Comparison of ENCODE assay signal across 27 cellular contexts in the genomic region with DNA sequence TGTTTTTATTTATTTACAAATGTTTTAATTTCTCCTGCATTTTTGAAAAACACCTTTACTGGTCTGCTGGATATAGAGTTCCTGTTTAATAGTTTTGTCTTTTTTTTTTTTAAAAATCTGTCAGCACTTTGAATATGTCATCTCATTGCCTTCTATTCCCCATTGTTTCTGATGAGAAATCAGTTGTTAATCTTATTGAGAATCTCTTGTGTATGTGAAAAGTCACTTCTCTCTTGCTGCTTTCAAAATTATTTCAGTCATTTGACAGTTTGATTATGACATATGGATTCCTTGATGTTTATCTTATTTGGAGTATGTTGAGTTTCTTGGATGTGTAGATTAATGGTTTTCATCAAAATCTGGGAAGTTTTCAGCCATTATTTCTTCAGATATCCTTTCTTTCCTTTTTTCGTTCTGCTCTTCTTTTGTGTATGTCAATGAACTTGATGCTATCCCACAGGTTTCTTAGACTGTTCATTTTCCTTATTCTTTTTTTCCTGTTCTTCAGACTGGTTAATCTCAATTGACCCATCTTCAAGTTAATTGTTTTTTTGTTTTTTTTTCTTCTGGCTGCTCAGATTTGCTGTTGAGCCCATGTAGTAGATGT. TPM values are rescaled to one million over a fixed set of nuclear protein-coding genes. Genes with fewer than 3 reads are reported as not detected.
A peak's percentile ranks its signal among the peaks of the same experiment; 100 is the strongest.
DNase-seq lines count a peak whose midpoint lies in the region; TF ChIP-seq lines count a peak whose summit lies in the region.
"Had no signal": no experiment of that assay in that cellular context is flagged by ENCODE, and none has a peak within 500 bp of the region (broad histone marks: within the 10 kb centered on the region; RNA-seq: fewer than 3 reads in every experiment).

No MANE protein-coding gene starts in this region.

- no peaks in the 10 kb centered on the region for H3K27me3 ChIP-seq in breast epithelium
- H3K27me3 ChIP-seq: BLaER1, tibial artery had no signal

- H3K4me1 Mint-ChIP-seq in MCF 10A (ENCODE audit: insufficient read depth, unreplicated experiment), result peaks cover 24% of the 10 kb centered on the region
- H3K4me1 Mint-ChIP-seq: brain, T-cell had no signal

- H3K27me3 Mint-ChIP-seq in MCF 10A (ENCODE audit: insufficient read depth, unreplicated experiment), result no peaks in the 10 kb centered on the region

- H3K4me3 Mint-ChIP-seq in MCF 10A (ENCODE audit: unreplicated experiment), result no peak overlapping the region
- H3K4me3 Mint-ChIP-seq: brain, nephron, T-cell had no signal

- H3K9me3 ChIP-seq in breast epithelium, result peaks cover 7 to 9% of the 10 kb centered on the region in 2 donors
- H3K9me3 ChIP-seq: lower lobe of right lung had no signal

- intact Hi-C loops in MCF 10A (cut with micrococcal nuclease) (no loop called here), breast epithelium (cut with DNase I; ENCODE audit: low total_unique reads) (no loop called here)

- CTCF ChIA-PET in MCF 10A (lab: Yijun Ruan, JAX), result no interaction called here

- TF ChIP-seq POLR2A in breast epithelium (IDR thresholded peaks at IDR 0.05), result no peak

- no peak overlapping the region for H3K4me3 ChIP-seq in breast epithelium
- H3K4me3 ChIP-seq: BLaER1, lower lobe of right lung, mucosa of descending colon, PC-9, tibial artery had no signal

- POLR2A ChIA-PET in MCF 10A (lab: Yijun Ruan, JAX), result no interaction called here

- H3K36me3 Mint-ChIP-seq in MCF 10A (ENCODE audit: insufficient read depth, unreplicated experiment), result no peaks in the 10 kb centered on the region
- H3K36me3 Mint-ChIP-seq: brain, T-cell had no signal

- TF ChIP-seq CTCF in MCF 10A (IDR thresholded peaks at IDR 0.05; ENCODE audit: unreplicated experiment), result no peak
- no peak for TF ChIP-seq CTCF in breast epithelium (IDR thresholded peaks at IDR 0.05)

- peaks cover 25% of the 10 kb centered on the region for H3K9me3 Mint-ChIP-seq in MCF 10A (ENCODE audit: unreplicated experiment)

- H3K27ac ChIP-seq in breast epithelium, result no peak overlapping the region
- peak overlapping the region; percentile 95 for H3K27ac ChIP-seq in epithelial cell of prostate
- H3K27ac ChIP-seq: BLaER1, lower lobe of right lung, tibial artery had no signal

- no peak overlapping the region for H3K27ac Mint-ChIP-seq in MCF 10A (ENCODE audit: low read depth, unreplicated experiment)
- H3K27ac Mint-ChIP-seq: brain, nephron, T-cell had no signal

- no TSS peak for BruUV-seq in MCF 10A (replicated peaks; lab: Mats Ljungman, UMichigan)

- H3K4me1 ChIP-seq in breast epithelium, result no peaks in the 10 kb centered on the region
- H3K4me1 ChIP-seq: BLaER1, lower lobe of right lung had no signal

- DNase-seq in MCF 10A (ENCODE audit: unreplicated experiment) (peak; percentile 27), breast epithelium (ENCODE audit: low spot score in 2 of 2) (no peak), MV-4-11 (lab: John Stamatoyannopoulos, UW) (peak; percentile 12), epithelial cell of prostate (ENCODE audit: low read depth, low spot score) (no peak), H4 (ENCODE audit: low spot score) (no peak), NCI-H524 treated with DMSO at 0.1 percent for 48 hours (lab: John Stamatoyannopoulos, UW) (no peak)
- DNase-seq in stimulated activated CD4-positive, alpha-beta T cell treated with anti-CD3 and anti-CD28 coated beads, Interleukin-2, amount 100 ng/mL, for 48 hours, result no peak
- DNase-seq: activated CD4-positive, alpha-beta T cell treated with anti-CD3 and anti-CD28 coated beads, Interleukin-2, amount 50 U/mL, for 48 hours; activated naive CD4-positive, alpha-beta T cell treated with Interleukin-2 at 50 U/mL for 16 hours; EL; KBM-7; kidney glomerular epithelial cell; lower lobe of right lung; mucosa of descending colon; NCI-H1436 treated with DMSO at 0.1 percent for 48 hours; NCI-H2107; PC-9; retina; SHP77; small intestine; stimulated activated CD4-positive, alpha-beta T cell treated with anti-CD3 and anti-CD28 coated beads, Interleukin-2, amount 100 ng/mL, for 24 hours; T-cell; tibial artery had no signal

- no peaks in the 10 kb centered on the region for H3K36me3 ChIP-seq in breast epithelium
- H3K36me3 ChIP-seq: BLaER1, lower lobe of right lung, tibial artery had no signal

RNA-seq across cellular contexts. Expression of a gene that starts 51.2 kb away (rescaled TPM):
- not detected in 2 replicates for total RNA-seq in MCF 10A (2022)
- not detected for total RNA-seq in breast epithelium
- total RNA-seq in H4 (2014; rRNA removed; shearing (Covaris generic)), result not detected in 2 replicates
- total RNA-seq: mucosa of descending colon, NCI-H460, PC-9, T-cell had no signal

Comparison
In these comparisons a context has a peak if more than half of its experiments do, and no peak if none do; other contexts are left out.
1. DNase-seq: peak in MCF 10A (single experiment) and MV-4-11 (single experiment); none in breast epithelium (0 of 2), epithelial cell of prostate (single experiment), H4 (single experiment), stimulated activated CD4-positive, alpha-beta T cell treated with anti-CD3 and anti-CD28 coated beads, Interleukin-2, amount 100 ng/mL, for 48 hours (0 of 2) and NCI-H524 treated with DMSO at 0.1 percent for 48 hours (single experiment).